8 cellular contexts compared by ENCODE assay signal in genomic region chr13:19634129-19634740, GRCh38. TPM values are rescaled to one million over a fixed set of nuclear protein-coding genes. Genes with fewer than 3 reads are reported as not detected.
A peak's percentile ranks its signal among the peaks of the same experiment; 100 is the strongest.
DNase-seq lines count a peak whose midpoint lies in the region; ATAC-seq, FAIRE-seq and TF ChIP-seq lines count a peak whose summit lies in the region.

No MANE protein-coding gene starts in this region.

- TF ChIP-seq EP300 in A549 (IDR thresholded peaks at IDR 0.05), result no peak

- peak; percentile 52 to 60 for ATAC-seq in A549
- ATAC-seq in HG03280 (IDR thresholded peaks at IDR 0.05; ENCODE audit: unreplicated experiment), result peak; percentile 9
- ATAC-seq in naive thymus-derived CD4-positive, alpha-beta T cell, result peak; percentile 8

- H3K36me3 ChIP-seq in naive thymus-derived CD4-positive, alpha-beta T cell (ENCODE audit: control insufficient read depth in 2 of 3, insufficient read depth in 3 of 3, low read length in 3 of 3), result peaks cover 0 to 7% (median 0%) of the 10 kb centered on the region in 3 experiments

- no peak for TF ChIP-seq CTCF in A549 (IDR thresholded peaks at IDR 0.05)
- TF ChIP-seq CTCF in GM12875 (IDR thresholded peaks at IDR 0.05; ENCODE audit: borderline replicate concordance, insufficient read depth, low read depth, low read length), result no peak

- TF ChIP-seq POLR2A in A549 (IDR thresholded peaks at IDR 0.05; ENCODE audit: low read length), result no peak

- peaks cover 17% of the 10 kb centered on the region for H3K4me1 Mint-ChIP-seq in T-helper 2 cell treated with Interferon-gamma antibody and Interleukin-4, amounts not matched to agents 5 μg/mL and 100 μg/mL, for 36 hours (ENCODE audit: low read depth)
- peaks cover 29 to 47% (median 40%) of the 10 kb centered on the region in 7 donors for H3K4me1 Mint-ChIP-seq in naive thymus-derived CD4-positive, alpha-beta T cell

- peaks cover 10% of the 10 kb centered on the region; the same call in 1 of the 3 replicates for H3K4me1 ChIP-seq in A549
- H3K4me1 ChIP-seq in naive thymus-derived CD4-positive, alpha-beta T cell (ENCODE audit: control insufficient read depth in 2 of 2, insufficient read depth in 2 of 2, low read length in 2 of 2), result peaks cover 20 to 29% of the 10 kb centered on the region in 2 donors

- peak overlapping the region; percentile 98 for H3K4me3 Mint-ChIP-seq in T-helper 2 cell treated with Interferon-gamma antibody and Interleukin-4, amounts not matched to agents 5 μg/mL and 100 μg/mL, for 36 hours
- peak overlapping the region; percentile 96 to 100 (median 100) for H3K4me3 Mint-ChIP-seq in naive thymus-derived CD4-positive, alpha-beta T cell

- POLR2A ChIA-PET in A549 (lab: Yijun Ruan, JAX), result interaction anchor here (1.4 to 1.7 kb wide), 2 partner anchors 32 to 230 kb away, joined by 5 to 7 read pairs; partner anchors contain the start of gene ZMYM5
- POLR2A ChIA-PET in naive thymus-derived CD4-positive, alpha-beta T cell (lab: Charles Lee), result interaction anchor here (0.6 to 2.6 kb wide), 8 partner anchors 9 to 255 kb away, joined by 3 to 33 read pairs (median 4); partner anchors contain the start of genes PSPC1 and ZMYM5

- peak overlapping the region; percentile 81 to 94 for H3K27ac ChIP-seq in A549
- peak overlapping the region; percentile 91 for H3K27ac ChIP-seq in naive thymus-derived CD4-positive, alpha-beta T cell (ENCODE audit: low read depth, low read length)

- peak overlapping the region; percentile 82 for H3K4me2 ChIP-seq in A549

- H3K27me3 Mint-ChIP-seq in T-helper 2 cell treated with Interferon-gamma antibody and Interleukin-4, amounts not matched to agents 5 μg/mL and 100 μg/mL, for 36 hours (ENCODE audit: low read depth), result no peaks in the 10 kb centered on the region
- no peaks in the 10 kb centered on the region for H3K27me3 Mint-ChIP-seq in naive thymus-derived CD4-positive, alpha-beta T cell

- 5% methylated on average over 14 of the region's 14 CpGs for WGBS in A549 (ENCODE audit: missing lambda C conversion rate)

- no peak for TF ChIP-seq RAD21 in A549 (conservative IDR thresholded peaks at IDR 0.05 in 1 of 2, IDR thresholded peaks at IDR 0.05 in 1 of 2)

- CTCF ChIA-PET in A549 (lab: Yijun Ruan, JAX), result no interaction called here
- CTCF ChIA-PET in naive thymus-derived CD4-positive, alpha-beta T cell (lab: Charles Lee), result interaction anchor here (0.6 kb wide), 2 partner anchors 69 to 229 kb away, joined by 3 read pairs; no protein-coding TSS in a partner anchor

- H3K4me3 ChIP-seq in A549 (peak overlapping the region; percentile 93), GM12875 (ENCODE audit: low read depth, low read length) (peak overlapping the region; percentile 89)
- H3K4me3 ChIP-seq in naive thymus-derived CD4-positive, alpha-beta T cell (ENCODE audit: low read length), result peak overlapping the region; percentile 83

- H3K27ac Mint-ChIP-seq in T-helper 2 cell treated with Interferon-gamma antibody and Interleukin-4, amounts not matched to agents 5 μg/mL and 100 μg/mL, for 36 hours, result peak overlapping the region; percentile 99
- peak overlapping the region; percentile 98 to 100 (median 99) for H3K27ac Mint-ChIP-seq in naive thymus-derived CD4-positive, alpha-beta T cell

- no peaks in the 10 kb centered on the region for H3K27me3 ChIP-seq in naive thymus-derived CD4-positive, alpha-beta T cell (ENCODE audit: control insufficient read depth in 2 of 2, insufficient read depth in 2 of 2, low read length in 2 of 2)

- peaks cover 14% of the 10 kb centered on the region for H3K36me3 Mint-ChIP-seq in T-helper 2 cell treated with Interferon-gamma antibody and Interleukin-4, amounts not matched to agents 5 μg/mL and 100 μg/mL, for 36 hours (ENCODE audit: low read depth)
- peaks cover 5 to 17% (median 10%) of the 10 kb centered on the region in 5 donors for H3K36me3 Mint-ChIP-seq in naive thymus-derived CD4-positive, alpha-beta T cell

- H3K9me3 ChIP-seq in A549, result no peaks in the 10 kb centered on the region
- H3K9me3 ChIP-seq in naive thymus-derived CD4-positive, alpha-beta T cell (ENCODE audit: control insufficient read depth in 2 of 3, low read length in 3 of 3), result no peaks in the 10 kb centered on the region

- peaks cover 5% of the 10 kb centered on the region for H3K9me3 Mint-ChIP-seq in T-helper 2 cell treated with Interferon-gamma antibody and Interleukin-4, amounts not matched to agents 5 μg/mL and 100 μg/mL, for 36 hours
- H3K9me3 Mint-ChIP-seq in naive thymus-derived CD4-positive, alpha-beta T cell, result peaks cover 0 to 15% (median 4%) of the 10 kb centered on the region in 11 donors

- FAIRE-seq in A549 (lab: Jason Lieb, UNC), result no peak

- DNase-seq in A549 (ENCODE audit: low read depth in 1 of 2, low spot score in 1 of 2), result peak in 1 of 2 experiments; percentile 7
- no peak for DNase-seq in T-helper 2 cell treated with Interferon-gamma antibody and Interleukin-4, amounts not matched to agents 5 μg/mL and 100 μg/mL, for 36 hours (ENCODE audit: low spot score)
- DNase-seq in fibroblast of gingiva (ENCODE audit: low read depth), result peak; percentile 44
- no peak for DNase-seq in naive thymus-derived CD4-positive, alpha-beta T cell
- no peak for DNase-seq in cerebellar nuclear complex (lab: John Stamatoyannopoulos, UW)
- no peak for DNase-seq in SKM-1 (lab: John Stamatoyannopoulos, UW; ENCODE audit: unreplicated experiment)

- intact Hi-C loops in naive thymus-derived CD4-positive, alpha-beta T cell (cut with micrococcal nuclease), result loop anchor here (5.0 to 10.0 kb wide), 4 partner anchors 931 to 1971 kb away; partner anchors contain the start of genes EEF1AKMT1 (in 1 of the 2), IFT88 (in 1 of the 2) and MICU2 (in 1 of the 2)

TF ChIP-seq in A549, 52 proteins besides CTCF, POLR2A, EP300 and RAD21:
- TF ChIP-seq, protein P1, sequence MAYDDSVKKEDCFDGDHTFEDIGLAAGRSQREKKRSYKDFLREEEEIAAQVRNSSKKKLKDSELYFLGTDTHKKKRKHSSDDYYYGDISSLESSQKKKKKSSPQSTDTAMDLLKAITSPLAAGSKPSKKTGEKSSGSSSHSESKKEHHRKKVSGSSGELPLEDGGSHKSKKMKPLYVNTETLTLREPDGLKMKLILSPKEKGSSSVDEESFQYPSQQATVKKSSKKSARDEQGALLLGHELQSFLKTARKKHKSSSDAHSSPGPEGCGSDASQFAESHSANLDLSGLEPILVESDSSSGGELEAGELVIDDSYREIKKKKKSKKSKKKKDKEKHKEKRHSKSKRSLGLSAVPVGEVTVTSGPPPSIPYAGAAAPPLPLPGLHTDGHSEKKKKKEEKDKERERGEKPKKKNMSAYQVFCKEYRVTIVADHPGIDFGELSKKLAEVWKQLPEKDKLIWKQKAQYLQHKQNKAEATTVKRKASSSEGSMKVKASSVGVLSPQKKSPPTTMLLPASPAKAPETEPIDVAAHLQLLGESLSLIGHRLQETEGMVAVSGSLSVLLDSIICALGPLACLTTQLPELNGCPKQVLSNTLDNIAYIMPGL (CRISPR knock-in tag; IDR thresholded peaks at IDR 0.05; ENCODE audit: borderline replicate concordance), result no peak
- TF ChIP-seq ZC3H11A (IDR thresholded peaks at IDR 0.05) (no peak), CHD4 (IDR thresholded peaks at IDR 0.05; ENCODE audit: borderline replicate concordance) (no peak), NPAS2 (CRISPR knock-in tag; IDR thresholded peaks at IDR 0.05; ENCODE audit: borderline replicate concordance) (no peak), ZFP36 (IDR thresholded peaks at IDR 0.05; ENCODE audit: borderline replicate concordance, partially characterized antibody) (no peak), HOXB5 (CRISPR knock-in tag; IDR thresholded peaks at IDR 0.05) (no peak), HDAC2 (IDR thresholded peaks at IDR 0.05) (no peak), CBX2 (IDR thresholded peaks at IDR 0.05; ENCODE audit: borderline replicate concordance, low read depth) (no peak), ZSCAN20 (CRISPR knock-in tag; IDR thresholded peaks at IDR 0.05) (no peak)
- TF ChIP-seq, protein P2, sequence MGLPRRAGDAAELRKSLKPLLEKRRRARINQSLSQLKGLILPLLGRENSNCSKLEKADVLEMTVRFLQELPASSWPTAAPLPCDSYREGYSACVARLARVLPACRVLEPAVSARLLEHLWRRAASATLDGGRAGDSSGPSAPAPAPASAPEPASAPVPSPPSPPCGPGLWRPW (IDR thresholded peaks at IDR 0.05), result no peak

RNA-seq across cellular contexts. Expression of gene MPHOSPH8, which starts 0.8 kb away (rescaled TPM):
- polyA plus RNA-seq in A549 (2011; rRNA removed), result 16.2 TPM in 2 replicates
- 4.9 and 5.0 TPM in 2 replicates for polyA plus RNA-seq in A549 (2012; cell fraction: cytosol; rRNA removed)
- polyA plus RNA-seq in A549 (2012; cell fraction: nucleus; rRNA removed), result 3.7 and 5.7 TPM in 2 replicates
- 15.0 to 15.5 TPM (median 15.2 TPM) in 3 replicates for polyA plus RNA-seq in A549 (2017; fragmentation: RNase III; extraction: RNeasy Plus Mini Kit Qiagen cat#74134 plus additional on column Dnase treatment)
- polyA minus RNA-seq in A549 (2011; rRNA and poly(A)+ RNA removed), result 3.0 and 3.3 TPM in 2 replicates
- 100 to 1,000 TPM in 2 of 5 experiments, 10 to 100 TPM in 3; 50.6 to 131 (median 65.6) TPM for total RNA-seq in naive thymus-derived CD4-positive, alpha-beta T cell
- polyA plus RNA-seq in naive thymus-derived CD4-positive, alpha-beta T cell, result 10 to 100 TPM; 14.3 to 18.4 TPM
